8 cellular contexts compared by ENCODE assay signal in genomic region chr10:43138757-43139241, GRCh38. TPM values are rescaled to one million over a fixed set of nuclear protein-coding genes. Genes with fewer than 3 reads are reported as not detected.
A peak's percentile ranks its signal among the peaks of the same experiment; 100 is the strongest.
DNase-seq lines count a peak whose midpoint lies in the region; ATAC-seq and TF ChIP-seq lines count a peak whose summit lies in the region.

No MANE protein-coding gene starts in this region.

- H3K36me3 Mint-ChIP-seq in glutamatergic neuron (ENCODE audit: unreplicated experiment) (no peaks in the 10 kb centered on the region), progenitor cell of endocrine pancreas (ENCODE audit: insufficient read depth) (no peaks in the 10 kb centered on the region)

- H3K4me3 Mint-ChIP-seq in glutamatergic neuron (ENCODE audit: unreplicated experiment) (peak overlapping the region; percentile 92), progenitor cell of endocrine pancreas (ENCODE audit: low read depth) (peak overlapping the region; percentile 95)

- H2AFZ ChIP-seq in ACC112 (ENCODE audit: low read length, unreplicated experiment), result peak overlapping the region; percentile 34

- H3K9me3 Mint-ChIP-seq in glutamatergic neuron (ENCODE audit: unreplicated experiment) (peaks cover 19% of the 10 kb centered on the region), progenitor cell of endocrine pancreas (ENCODE audit: low read depth) (no peaks in the 10 kb centered on the region)

- H3K4me1 Mint-ChIP-seq in glutamatergic neuron (ENCODE audit: low read depth, unreplicated experiment) (peaks cover 32% of the 10 kb centered on the region), progenitor cell of endocrine pancreas (ENCODE audit: low read depth) (peaks cover 10% of the 10 kb centered on the region)

- H3K27me3 Mint-ChIP-seq in glutamatergic neuron (ENCODE audit: unreplicated experiment), result peaks cover 18% of the 10 kb centered on the region
- no peaks in the 10 kb centered on the region for H3K27me3 Mint-ChIP-seq in progenitor cell of endocrine pancreas

- H3K27me3 ChIP-seq in ACC112 (ENCODE audit: insufficient read depth, low read length), result no peaks in the 10 kb centered on the region

- H3K36me3 ChIP-seq in ACC112 (ENCODE audit: insufficient read depth, low read length), result no peaks in the 10 kb centered on the region

- H3K4me1 ChIP-seq in ACC112 (ENCODE audit: control insufficient read depth, insufficient read depth, low read length, unreplicated experiment), result peaks cover 32% of the 10 kb centered on the region

- TF ChIP-seq CTCF in glutamatergic neuron (IDR thresholded peaks at IDR 0.05; ENCODE audit: partially characterized antibody, unreplicated experiment) (no peak), progenitor cell of endocrine pancreas (IDR thresholded peaks at IDR 0.05; ENCODE audit: unreplicated experiment) (no peak)

- DNase-seq in RKO (ENCODE audit: low spot score) (peak; percentile 77), glutamatergic neuron (peak; percentile 50), progenitor cell of endocrine pancreas (ENCODE audit: low spot score, unreplicated experiment) (no peak), DMS153 treated with DMSO at 0.1 percent for 48 hours (lab: John Stamatoyannopoulos, UW; ENCODE audit: unreplicated experiment) (no peak)
- DNase-seq in activated naive CD4-positive, alpha-beta T cell (lab: John Stamatoyannopoulos, UW), result peak in 3 of 4 experiments; percentile 23 to 43 (median 32)

- peak; percentile 28 for ATAC-seq in GM18868 (IDR thresholded peaks at IDR 0.05; ENCODE audit: unreplicated experiment)
- peak; percentile 35 for ATAC-seq in HG03139 (IDR thresholded peaks at IDR 0.05; ENCODE audit: unreplicated experiment)

- H3K27ac ChIP-seq in ACC112 (ENCODE audit: low read depth, low read length), result peak overlapping the region; percentile 92

- peak overlapping the region; percentile 92 for H3K27ac Mint-ChIP-seq in glutamatergic neuron (ENCODE audit: unreplicated experiment)
- peak overlapping the region; percentile 69 for H3K27ac Mint-ChIP-seq in progenitor cell of endocrine pancreas

- peaks cover 70% of the 10 kb centered on the region for H3K79me2 ChIP-seq in ACC112 (ENCODE audit: control insufficient read depth, insufficient read depth, low read length, unreplicated experiment)

- H3K4me3 ChIP-seq in ACC112 (ENCODE audit: low read depth, low read length), result peak overlapping the region; percentile 99

RNA-seq across cellular contexts. Expression of gene CSGALNACT2, which starts 0.6 kb away (rescaled TPM):
- total RNA-seq in glutamatergic neuron (ENCODE audit: unreplicated experiment) (28.3 TPM), progenitor cell of endocrine pancreas (8.9 and 9.3 TPM in 2 replicates)

Comparison
In these comparisons a context has a peak if more than half of its experiments do, and no peak if none do; other contexts are left out.
1. DNase-seq: peak in RKO (single experiment), activated naive CD4-positive, alpha-beta T cell (3 of 4) and glutamatergic neuron (single experiment); none in progenitor cell of endocrine pancreas (single experiment) and DMS153 treated with DMSO at 0.1 percent for 48 hours (single experiment).